ENCODE assay signal across 1 cellular context in the genomic region with DNA sequence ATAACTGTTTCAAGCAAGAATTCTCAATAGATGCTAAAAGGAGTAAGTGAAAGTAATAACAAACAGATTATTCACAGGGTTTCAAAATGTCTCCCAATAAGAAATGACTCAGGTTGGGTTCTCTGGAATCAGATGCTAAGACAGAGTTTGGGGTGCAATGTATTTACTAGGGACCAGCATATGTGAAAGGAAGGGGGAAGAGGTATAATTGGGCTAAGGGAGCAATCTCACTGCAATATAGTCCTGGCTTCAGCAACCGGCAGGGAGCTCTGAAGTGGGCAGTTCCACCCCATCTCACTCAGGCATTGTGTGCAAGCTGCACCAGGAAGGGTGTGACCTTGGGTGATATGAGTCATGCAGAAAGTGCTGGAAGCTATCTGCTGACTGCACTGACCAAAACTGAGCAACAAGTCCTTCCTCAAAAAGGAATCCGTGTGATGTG.
A peak's percentile ranks its signal among the peaks of the same experiment; 100 is the strongest.
TF ChIP-seq lines count a peak whose summit lies in the region.

No MANE protein-coding gene starts in this region.

TF ChIP-seq in GM12878, 131 proteins besides CTCF, POLR2A, EP300 and RAD21 (continued from another document and continues in another):
- TF ChIP-seq, protein P1, sequence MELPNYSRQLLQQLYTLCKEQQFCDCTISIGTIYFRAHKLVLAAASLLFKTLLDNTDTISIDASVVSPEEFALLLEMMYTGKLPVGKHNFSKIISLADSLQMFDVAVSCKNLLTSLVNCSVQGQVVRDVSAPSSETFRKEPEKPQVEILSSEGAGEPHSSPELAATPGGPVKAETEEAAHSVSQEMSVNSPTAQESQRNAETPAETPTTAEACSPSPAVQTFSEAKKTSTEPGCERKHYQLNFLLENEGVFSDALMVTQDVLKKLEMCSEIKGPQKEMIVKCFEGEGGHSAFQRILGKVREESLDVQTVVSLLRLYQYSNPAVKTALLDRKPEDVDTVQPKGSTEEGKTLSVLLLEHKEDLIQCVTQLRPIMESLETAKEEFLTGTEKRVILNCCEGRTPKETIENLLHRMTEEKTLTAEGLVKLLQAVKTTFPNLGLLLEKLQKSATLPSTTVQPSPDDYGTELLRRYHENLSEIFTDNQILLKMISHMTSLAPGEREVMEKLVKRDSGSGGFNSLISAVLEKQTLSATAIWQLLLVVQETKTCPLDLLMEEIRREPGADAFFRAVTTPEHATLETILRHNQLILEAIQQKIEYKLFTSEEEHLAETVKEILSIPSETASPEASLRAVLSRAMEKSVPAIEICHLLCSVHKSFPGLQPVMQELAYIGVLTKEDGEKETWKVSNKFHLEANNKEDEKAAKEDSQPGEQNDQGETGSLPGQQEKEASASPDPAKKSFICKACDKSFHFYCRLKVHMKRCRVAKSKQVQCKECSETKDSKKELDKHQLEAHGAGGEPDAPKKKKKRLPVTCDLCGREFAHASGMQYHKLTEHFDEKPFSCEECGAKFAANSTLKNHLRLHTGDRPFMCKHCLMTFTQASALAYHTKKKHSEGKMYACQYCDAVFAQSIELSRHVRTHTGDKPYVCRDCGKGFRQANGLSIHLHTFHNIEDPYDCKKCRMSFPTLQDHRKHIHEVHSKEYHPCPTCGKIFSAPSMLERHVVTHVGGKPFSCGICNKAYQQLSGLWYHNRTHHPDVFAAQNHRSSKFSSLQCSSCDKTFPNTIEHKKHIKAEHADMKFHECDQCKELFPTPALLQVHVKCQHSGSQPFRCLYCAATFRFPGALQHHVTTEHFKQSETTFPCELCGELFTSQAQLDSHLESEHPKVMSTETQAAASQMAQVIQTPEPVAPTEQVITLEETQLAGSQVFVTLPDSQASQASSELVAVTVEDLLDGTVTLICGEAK (IDR thresholded peaks at IDR 0.05; ENCODE audit: borderline replicate concordance): no peak
- TF ChIP-seq IRF4 (IDR thresholded peaks at IDR 0.05; ENCODE audit: low read depth, low read length) (peak; percentile 91), EZH2 (IDR thresholded peaks at IDR 0.05; ENCODE audit: borderline replicate concordance, control insufficient read depth, low read depth, low read length) (no peak), ASH2L (IDR thresholded peaks at IDR 0.05; ENCODE audit: borderline replicate concordance, low read depth) (no peak), GATAD2B (conservative IDR thresholded peaks at IDR 0.05; ENCODE audit: low read depth) (no peak), ZNF622 (IDR thresholded peaks at IDR 0.05) (no peak), CHD2 (IDR thresholded peaks at IDR 0.05; ENCODE audit: borderline replicate concordance, low read depth, low read length) (no peak), ZSCAN29 (IDR thresholded peaks at IDR 0.05) (no peak), MXI1 (IDR thresholded peaks at IDR 0.05; ENCODE audit: low read depth, low read length) (no peak), FOS (IDR thresholded peaks at IDR 0.05; ENCODE audit: borderline replicate concordance, extremely low read depth, insufficient read length) (no peak), LARP7 (IDR thresholded peaks at IDR 0.05) (no peak), PAX8 (IDR thresholded peaks at IDR 0.05) (no peak), BRCA1 (IDR thresholded peaks at IDR 0.05; ENCODE audit: low read depth, low read length) (no peak), RUNX3 (IDR thresholded peaks at IDR 0.05; ENCODE audit: low read length) (peak; percentile 84), HDAC2 (IDR thresholded peaks at IDR 0.05) (no peak), POU2F2 (IDR thresholded peaks at IDR 0.05; ENCODE audit: borderline replicate concordance, low read depth, low read length) (no peak), ESRRA (IDR thresholded peaks at IDR 0.05; ENCODE audit: low read length) (peak; percentile 90; the same call in 1 of the 2 replicates), MEF2A (IDR thresholded peaks at IDR 0.05; ENCODE audit: insufficient read depth, low read depth, low read length) (no peak), ZNF24 (IDR thresholded peaks at IDR 0.05) (no peak), ZZZ3 (IDR thresholded peaks at IDR 0.05; ENCODE audit: control insufficient read depth, insufficient read length, low read depth) (no peak), SREBF2 (IDR thresholded peaks at IDR 0.05; ENCODE audit: low read length) (no peak), TAF1 (IDR thresholded peaks at IDR 0.05; ENCODE audit: borderline replicate concordance, low read depth, low read length) (0 out of 2 replicates have a peak, but pooled peaks have one; percentile 25), CBFB (IDR thresholded peaks at IDR 0.05; ENCODE audit: low read depth) (no peak), SMAD5 (IDR thresholded peaks at IDR 0.05; ENCODE audit: low read depth) (no peak), FOXM1 (IDR thresholded peaks at IDR 0.05; ENCODE audit: low read depth, low read length) (peak; percentile 59; the same call in 1 of the 2 replicates), ZNF207 (IDR thresholded peaks at IDR 0.05; ENCODE audit: borderline replicate concordance) (no peak), EGR1 (IDR thresholded peaks at IDR 0.05; ENCODE audit: borderline replicate concordance in 1 of 2, low read depth in 2 of 2, low read length in 2 of 2) (no peak), KLF5 (IDR thresholded peaks at IDR 0.05; ENCODE audit: partially characterized antibody) (no peak)
- TF ChIP-seq, protein P2, sequence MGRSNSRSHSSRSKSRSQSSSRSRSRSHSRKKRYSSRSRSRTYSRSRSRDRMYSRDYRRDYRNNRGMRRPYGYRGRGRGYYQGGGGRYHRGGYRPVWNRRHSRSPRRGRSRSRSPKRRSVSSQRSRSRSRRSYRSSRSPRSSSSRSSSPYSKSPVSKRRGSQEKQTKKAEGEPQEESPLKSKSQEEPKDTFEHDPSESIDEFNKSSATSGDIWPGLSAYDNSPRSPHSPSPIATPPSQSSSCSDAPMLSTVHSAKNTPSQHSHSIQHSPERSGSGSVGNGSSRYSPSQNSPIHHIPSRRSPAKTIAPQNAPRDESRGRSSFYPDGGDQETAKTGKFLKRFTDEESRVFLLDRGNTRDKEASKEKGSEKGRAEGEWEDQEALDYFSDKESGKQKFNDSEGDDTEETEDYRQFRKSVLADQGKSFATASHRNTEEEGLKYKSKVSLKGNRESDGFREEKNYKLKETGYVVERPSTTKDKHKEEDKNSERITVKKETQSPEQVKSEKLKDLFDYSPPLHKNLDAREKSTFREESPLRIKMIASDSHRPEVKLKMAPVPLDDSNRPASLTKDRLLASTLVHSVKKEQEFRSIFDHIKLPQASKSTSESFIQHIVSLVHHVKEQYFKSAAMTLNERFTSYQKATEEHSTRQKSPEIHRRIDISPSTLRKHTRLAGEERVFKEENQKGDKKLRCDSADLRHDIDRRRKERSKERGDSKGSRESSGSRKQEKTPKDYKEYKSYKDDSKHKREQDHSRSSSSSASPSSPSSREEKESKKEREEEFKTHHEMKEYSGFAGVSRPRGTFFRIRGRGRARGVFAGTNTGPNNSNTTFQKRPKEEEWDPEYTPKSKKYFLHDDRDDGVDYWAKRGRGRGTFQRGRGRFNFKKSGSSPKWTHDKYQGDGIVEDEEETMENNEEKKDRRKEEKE (IDR thresholded peaks at IDR 0.05): no peak
- TF ChIP-seq, protein P3, sequence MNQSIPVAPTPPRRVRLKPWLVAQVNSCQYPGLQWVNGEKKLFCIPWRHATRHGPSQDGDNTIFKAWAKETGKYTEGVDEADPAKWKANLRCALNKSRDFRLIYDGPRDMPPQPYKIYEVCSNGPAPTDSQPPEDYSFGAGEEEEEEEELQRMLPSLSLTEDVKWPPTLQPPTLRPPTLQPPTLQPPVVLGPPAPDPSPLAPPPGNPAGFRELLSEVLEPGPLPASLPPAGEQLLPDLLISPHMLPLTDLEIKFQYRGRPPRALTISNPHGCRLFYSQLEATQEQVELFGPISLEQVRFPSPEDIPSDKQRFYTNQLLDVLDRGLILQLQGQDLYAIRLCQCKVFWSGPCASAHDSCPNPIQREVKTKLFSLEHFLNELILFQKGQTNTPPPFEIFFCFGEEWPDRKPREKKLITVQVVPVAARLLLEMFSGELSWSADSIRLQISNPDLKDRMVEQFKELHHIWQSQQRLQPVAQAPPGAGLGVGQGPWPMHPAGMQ (IDR thresholded peaks at IDR 0.05; ENCODE audit: borderline replicate concordance): no peak
- TF ChIP-seq, protein P4, sequence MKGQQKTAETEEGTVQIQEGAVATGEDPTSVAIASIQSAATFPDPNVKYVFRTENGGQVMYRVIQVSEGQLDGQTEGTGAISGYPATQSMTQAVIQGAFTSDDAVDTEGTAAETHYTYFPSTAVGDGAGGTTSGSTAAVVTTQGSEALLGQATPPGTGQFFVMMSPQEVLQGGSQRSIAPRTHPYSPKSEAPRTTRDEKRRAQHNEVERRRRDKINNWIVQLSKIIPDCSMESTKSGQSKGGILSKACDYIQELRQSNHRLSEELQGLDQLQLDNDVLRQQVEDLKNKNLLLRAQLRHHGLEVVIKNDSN (IDR thresholded peaks at IDR 0.05; ENCODE audit: borderline replicate concordance, extremely low read length, insufficient read depth, low read depth, low read length): no peak
- TF ChIP-seq, protein P5, sequence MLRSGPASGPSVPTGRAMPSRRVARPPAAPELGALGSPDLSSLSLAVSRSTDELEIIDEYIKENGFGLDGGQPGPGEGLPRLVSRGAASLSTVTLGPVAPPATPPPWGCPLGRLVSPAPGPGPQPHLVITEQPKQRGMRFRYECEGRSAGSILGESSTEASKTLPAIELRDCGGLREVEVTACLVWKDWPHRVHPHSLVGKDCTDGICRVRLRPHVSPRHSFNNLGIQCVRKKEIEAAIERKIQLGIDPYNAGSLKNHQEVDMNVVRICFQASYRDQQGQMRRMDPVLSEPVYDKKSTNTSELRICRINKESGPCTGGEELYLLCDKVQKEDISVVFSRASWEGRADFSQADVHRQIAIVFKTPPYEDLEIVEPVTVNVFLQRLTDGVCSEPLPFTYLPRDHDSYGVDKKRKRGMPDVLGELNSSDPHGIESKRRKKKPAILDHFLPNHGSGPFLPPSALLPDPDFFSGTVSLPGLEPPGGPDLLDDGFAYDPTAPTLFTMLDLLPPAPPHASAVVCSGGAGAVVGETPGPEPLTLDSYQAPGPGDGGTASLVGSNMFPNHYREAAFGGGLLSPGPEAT (IDR thresholded peaks at IDR 0.05; ENCODE audit: low read depth): no peak
- TF ChIP-seq, protein P6, sequence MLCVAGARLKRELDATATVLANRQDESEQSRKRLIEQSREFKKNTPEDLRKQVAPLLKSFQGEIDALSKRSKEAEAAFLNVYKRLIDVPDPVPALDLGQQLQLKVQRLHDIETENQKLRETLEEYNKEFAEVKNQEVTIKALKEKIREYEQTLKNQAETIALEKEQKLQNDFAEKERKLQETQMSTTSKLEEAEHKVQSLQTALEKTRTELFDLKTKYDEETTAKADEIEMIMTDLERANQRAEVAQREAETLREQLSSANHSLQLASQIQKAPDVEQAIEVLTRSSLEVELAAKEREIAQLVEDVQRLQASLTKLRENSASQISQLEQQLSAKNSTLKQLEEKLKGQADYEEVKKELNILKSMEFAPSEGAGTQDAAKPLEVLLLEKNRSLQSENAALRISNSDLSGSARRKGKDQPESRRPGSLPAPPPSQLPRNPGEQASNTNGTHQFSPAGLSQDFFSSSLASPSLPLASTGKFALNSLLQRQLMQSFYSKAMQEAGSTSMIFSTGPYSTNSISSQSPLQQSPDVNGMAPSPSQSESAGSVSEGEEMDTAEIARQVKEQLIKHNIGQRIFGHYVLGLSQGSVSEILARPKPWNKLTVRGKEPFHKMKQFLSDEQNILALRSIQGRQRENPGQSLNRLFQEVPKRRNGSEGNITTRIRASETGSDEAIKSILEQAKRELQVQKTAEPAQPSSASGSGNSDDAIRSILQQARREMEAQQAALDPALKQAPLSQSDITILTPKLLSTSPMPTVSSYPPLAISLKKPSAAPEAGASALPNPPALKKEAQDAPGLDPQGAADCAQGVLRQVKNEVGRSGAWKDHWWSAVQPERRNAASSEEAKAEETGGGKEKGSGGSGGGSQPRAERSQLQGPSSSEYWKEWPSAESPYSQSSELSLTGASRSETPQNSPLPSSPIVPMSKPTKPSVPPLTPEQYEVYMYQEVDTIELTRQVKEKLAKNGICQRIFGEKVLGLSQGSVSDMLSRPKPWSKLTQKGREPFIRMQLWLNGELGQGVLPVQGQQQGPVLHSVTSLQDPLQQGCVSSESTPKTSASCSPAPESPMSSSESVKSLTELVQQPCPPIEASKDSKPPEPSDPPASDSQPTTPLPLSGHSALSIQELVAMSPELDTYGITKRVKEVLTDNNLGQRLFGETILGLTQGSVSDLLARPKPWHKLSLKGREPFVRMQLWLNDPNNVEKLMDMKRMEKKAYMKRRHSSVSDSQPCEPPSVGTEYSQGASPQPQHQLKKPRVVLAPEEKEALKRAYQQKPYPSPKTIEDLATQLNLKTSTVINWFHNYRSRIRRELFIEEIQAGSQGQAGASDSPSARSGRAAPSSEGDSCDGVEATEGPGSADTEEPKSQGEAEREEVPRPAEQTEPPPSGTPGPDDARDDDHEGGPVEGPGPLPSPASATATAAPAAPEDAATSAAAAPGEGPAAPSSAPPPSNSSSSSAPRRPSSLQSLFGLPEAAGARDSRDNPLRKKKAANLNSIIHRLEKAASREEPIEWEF (IDR thresholded peaks at IDR 0.05; ENCODE audit: insufficient replicate concordance, low read depth, low read length): no peak
- TF ChIP-seq, protein P7, sequence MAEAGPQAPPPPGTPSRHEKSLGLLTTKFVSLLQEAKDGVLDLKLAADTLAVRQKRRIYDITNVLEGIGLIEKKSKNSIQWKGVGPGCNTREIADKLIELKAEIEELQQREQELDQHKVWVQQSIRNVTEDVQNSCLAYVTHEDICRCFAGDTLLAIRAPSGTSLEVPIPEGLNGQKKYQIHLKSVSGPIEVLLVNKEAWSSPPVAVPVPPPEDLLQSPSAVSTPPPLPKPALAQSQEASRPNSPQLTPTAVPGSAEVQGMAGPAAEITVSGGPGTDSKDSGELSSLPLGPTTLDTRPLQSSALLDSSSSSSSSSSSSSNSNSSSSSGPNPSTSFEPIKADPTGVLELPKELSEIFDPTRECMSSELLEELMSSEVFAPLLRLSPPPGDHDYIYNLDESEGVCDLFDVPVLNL (IDR thresholded peaks at IDR 0.05; ENCODE audit: low read depth, low read length): no peak
- TF ChIP-seq, protein P8, sequence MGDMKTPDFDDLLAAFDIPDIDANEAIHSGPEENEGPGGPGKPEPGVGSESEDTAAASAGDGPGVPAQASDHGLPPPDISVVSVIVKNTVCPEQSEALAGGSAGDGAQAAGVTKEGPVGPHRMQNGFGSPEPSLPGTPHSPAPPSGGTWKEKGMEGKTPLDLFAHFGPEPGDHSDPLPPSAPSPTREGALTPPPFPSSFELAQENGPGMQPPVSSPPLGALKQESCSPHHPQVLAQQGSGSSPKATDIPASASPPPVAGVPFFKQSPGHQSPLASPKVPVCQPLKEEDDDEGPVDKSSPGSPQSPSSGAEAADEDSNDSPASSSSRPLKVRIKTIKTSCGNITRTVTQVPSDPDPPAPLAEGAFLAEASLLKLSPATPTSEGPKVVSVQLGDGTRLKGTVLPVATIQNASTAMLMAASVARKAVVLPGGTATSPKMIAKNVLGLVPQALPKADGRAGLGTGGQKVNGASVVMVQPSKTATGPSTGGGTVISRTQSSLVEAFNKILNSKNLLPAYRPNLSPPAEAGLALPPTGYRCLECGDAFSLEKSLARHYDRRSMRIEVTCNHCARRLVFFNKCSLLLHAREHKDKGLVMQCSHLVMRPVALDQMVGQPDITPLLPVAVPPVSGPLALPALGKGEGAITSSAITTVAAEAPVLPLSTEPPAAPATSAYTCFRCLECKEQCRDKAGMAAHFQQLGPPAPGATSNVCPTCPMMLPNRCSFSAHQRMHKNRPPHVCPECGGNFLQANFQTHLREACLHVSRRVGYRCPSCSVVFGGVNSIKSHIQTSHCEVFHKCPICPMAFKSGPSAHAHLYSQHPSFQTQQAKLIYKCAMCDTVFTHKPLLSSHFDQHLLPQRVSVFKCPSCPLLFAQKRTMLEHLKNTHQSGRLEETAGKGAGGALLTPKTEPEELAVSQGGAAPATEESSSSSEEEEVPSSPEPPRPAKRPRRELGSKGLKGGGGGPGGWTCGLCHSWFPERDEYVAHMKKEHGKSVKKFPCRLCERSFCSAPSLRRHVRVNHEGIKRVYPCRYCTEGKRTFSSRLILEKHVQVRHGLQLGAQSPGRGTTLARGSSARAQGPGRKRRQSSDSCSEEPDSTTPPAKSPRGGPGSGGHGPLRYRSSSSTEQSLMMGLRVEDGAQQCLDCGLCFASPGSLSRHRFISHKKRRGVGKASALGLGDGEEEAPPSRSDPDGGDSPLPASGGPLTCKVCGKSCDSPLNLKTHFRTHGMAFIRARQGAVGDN (IDR thresholded peaks at IDR 0.05): no peak
